23 cellular contexts compared by ENCODE assay signal in genomic region chr16:470418-470817, GRCh38. TPM values are rescaled to one million over a fixed set of nuclear protein-coding genes. Genes with fewer than 3 reads are reported as not detected.
DNase-seq lines count a peak whose midpoint lies in the region; ATAC-seq and TF ChIP-seq lines count a peak whose summit lies in the region.
"Had no signal": no experiment of that assay in that cellular context is flagged by ENCODE, and none has a peak within 500 bp of the region (broad histone marks: within the 10 kb centered on the region; RNA-seq: fewer than 3 reads in every experiment).

No MANE protein-coding gene starts in this region.

- H3K9me3 ChIP-seq in H9 (ENCODE audit: control insufficient read depth, low read depth, low read length) (no peaks in the 10 kb centered on the region), SK-N-MC (ENCODE audit: low read depth, low read length) (no peaks in the 10 kb centered on the region), neural progenitor cell (ENCODE audit: low read depth) (no peaks in the 10 kb centered on the region)
- H3K9me3 ChIP-seq: Caco-2 had no signal

- H3K4me1 Mint-ChIP-seq in H9 (peaks cover 50 to 59% of the 10 kb centered on the region in 2 experiments), neural progenitor cell (peaks cover 61% of the 10 kb centered on the region), type B pancreatic cell (ENCODE audit: unreplicated experiment) (peaks cover 21% of the 10 kb centered on the region)

- no peak overlapping the region for H3K27ac ChIP-seq in H9 (ENCODE audit: insufficient read length, low read depth, low read length)
- H3K27ac ChIP-seq in SK-N-MC: 0 out of 2 replicates have a peak overlapping the region, but pooled peaks have one; percentile 9
- H3K27ac ChIP-seq in neural progenitor cell: no peak overlapping the region

- H3K36me3 ChIP-seq in SK-N-MC (ENCODE audit: insufficient read depth, low read length) (no peaks in the 10 kb centered on the region), neural progenitor cell (no peaks in the 10 kb centered on the region)

- no peaks in the 10 kb centered on the region for H3K27me3 ChIP-seq in H9 (ENCODE audit: insufficient read depth, low read length)
- no peaks in the 10 kb centered on the region for H3K27me3 ChIP-seq in neural progenitor cell

- H3K23me2 ChIP-seq in H9 (ENCODE audit: insufficient read length, low read depth, low read length, poor library complexity, severe bottlenecking): no peaks in the 10 kb centered on the region

- H2AFZ ChIP-seq in H9 (ENCODE audit: low read length) (no peak overlapping the region), neural progenitor cell (replicated peaks) (no peak overlapping the region)

- H4K91ac ChIP-seq in H9 (ENCODE audit: insufficient read length, low read depth, low read length): no peak overlapping the region

- no peak overlapping the region for H2BK12ac ChIP-seq in H9 (ENCODE audit: insufficient read length, low read depth, low read length)

- H3K4ac ChIP-seq in H9 (ENCODE audit: low read depth, low read length): no peak overlapping the region

- H3K4me3 ChIP-seq in SK-N-MC: no peak overlapping the region
- H3K4me3 ChIP-seq in neural progenitor cell: no peak overlapping the region
- H3K4me3 ChIP-seq: K562 had no signal

- ATAC-seq in HG03108 (IDR thresholded peaks at IDR 0.05; ENCODE audit: unreplicated experiment): no peak
- ATAC-seq: K562, PC-3 had no signal

- H3K14ac ChIP-seq in H9 (ENCODE audit: insufficient read depth, low read length): no peak overlapping the region

- no peak overlapping the region for H3K56ac ChIP-seq in H9 (ENCODE audit: insufficient read length, low read depth, low read length)

- peaks cover 7% of the 10 kb centered on the region for H4K20me1 ChIP-seq in H9 (ENCODE audit: control insufficient read depth, insufficient read depth, insufficient read length)
- peaks cover 92% of the 10 kb centered on the region for H4K20me1 ChIP-seq in neural progenitor cell (ENCODE audit: low read depth)

- no peaks in the 10 kb centered on the region for H3K79me1 ChIP-seq in H9 (ENCODE audit: insufficient read depth, low read depth, low read length, poor library complexity, severe bottlenecking)

- peaks cover 2% of the 10 kb centered on the region; the same call in 1 of the 2 replicates for H3K27me3 Mint-ChIP-seq in H9 (ENCODE audit: low read depth)
- H3K27me3 Mint-ChIP-seq in neural progenitor cell (ENCODE audit: insufficient read depth, low read depth): peaks cover 2% of the 10 kb centered on the region
- H3K27me3 Mint-ChIP-seq in type B pancreatic cell: no peaks in the 10 kb centered on the region
- H3K27me3 Mint-ChIP-seq: CD4-positive, alpha-beta memory T cell had no signal

- WGBS in H9 (ENCODE audit: extremely low coverage, insufficient read length, low lambda C conversion rate): no CpG with 5 or more reads among the region's 4 CpGs

- no peak overlapping the region for H2BK120ac ChIP-seq in H9 (ENCODE audit: low read depth, low read length, poor library complexity, severe bottlenecking)

- H3F3A ChIP-seq in neural progenitor cell (ENCODE audit: low read depth): peaks cover 17% of the 10 kb centered on the region

- H3K4me3 Mint-ChIP-seq in H9: no peak overlapping the region
- H3K4me3 Mint-ChIP-seq in neural progenitor cell: peak overlapping the region; percentile 10
- H3K4me3 Mint-ChIP-seq in type B pancreatic cell: no peak overlapping the region
- H3K4me3 Mint-ChIP-seq: CD4-positive, alpha-beta memory T cell had no signal

- no peak overlapping the region for H2AK5ac ChIP-seq in H9 (ENCODE audit: insufficient read length, low read length)

- H3K27ac Mint-ChIP-seq in H9 (peak overlapping the region; percentile 11 to 78 (median 23); a peak in 2 of 7 replicates), neural progenitor cell (peak overlapping the region; percentile 76), type B pancreatic cell (peak overlapping the region; percentile 29)
- H3K27ac Mint-ChIP-seq: CD4-positive, alpha-beta memory T cell had no signal

- H2BK5ac ChIP-seq in H9 (ENCODE audit: insufficient read length, low read length): no peak overlapping the region

- H4K5ac ChIP-seq in H9 (ENCODE audit: insufficient read length, low read depth, low read length): no peak overlapping the region

- no peak for DNase-seq in H9
- no peak for DNase-seq in SK-N-MC (ENCODE audit: low read depth, low spot score)
- DNase-seq in neural progenitor cell (ENCODE audit: low spot score): no peak
- no peak for DNase-seq in type B pancreatic cell (ENCODE audit: extremely low spot score, unreplicated experiment)
- no peak for DNase-seq in UCSD-AML1 (lab: John Stamatoyannopoulos, UW; ENCODE audit: unreplicated experiment)
- DNase-seq in superior temporal gyrus (ENCODE audit: extremely low spot score): no peak
- DNase-seq: C1 segment of cervical spinal cord; Caco-2; CD4-positive, alpha-beta memory T cell; DMS79 treated with DMSO at 0.1 percent for 48 hours; GF-D8; Kasumi-1; NCI-H1105 treated with DMSO at 0.1 percent for 48 hours; NCI-H146; NCI-H1930; NCI-H2107; NCI-H526; NCI-H82; NK-92 treated with Interleukin-12 subunit alpha and Interleukin-12 subunit beta, amount 100 ng/mL, for 24 hours; PC-3; SHP77 had no signal

- no peak overlapping the region for H4K8ac ChIP-seq in H9 (replicated peaks; ENCODE audit: insufficient read length, low read depth, low read length)

- no peak overlapping the region for H3K18ac ChIP-seq in H9 (ENCODE audit: insufficient read length, low read depth, low read length)

- no peak overlapping the region for H2BK20ac ChIP-seq in H9 (ENCODE audit: low read depth, low read length, poor library complexity, severe bottlenecking)

- TF ChIP-seq CTCF in H9 (conservative IDR thresholded peaks at IDR 0.05) (no peak), neural progenitor cell (IDR thresholded peaks at IDR 0.05) (no peak), type B pancreatic cell (conservative IDR thresholded peaks at IDR 0.05) (no peak)

- H3K4me2 ChIP-seq in H9 (ENCODE audit: insufficient read depth, insufficient read length, low read length): no peak overlapping the region
- no peak overlapping the region for H3K4me2 ChIP-seq in neural progenitor cell

- H3K4me1 ChIP-seq in H9 (ENCODE audit: insufficient read depth, low read length) (no peaks in the 10 kb centered on the region; the same call in 1 of the 2 replicates), neural progenitor cell (peaks cover 25% of the 10 kb centered on the region)
- H3K4me1 ChIP-seq: Caco-2 had no signal

- no peak overlapping the region for H3T11ph ChIP-seq in H9 (ENCODE audit: low read length)

- no peak overlapping the region for H2BK15ac ChIP-seq in H9 (ENCODE audit: low read depth, low read length)

- H3K9ac ChIP-seq in H9 (ENCODE audit: extremely low read depth, insufficient read length, low read length): no peak overlapping the region
- no peak overlapping the region for H3K9ac ChIP-seq in SK-N-MC (ENCODE audit: insufficient read length)
- H3K9ac ChIP-seq in neural progenitor cell: no peak overlapping the region

- H3K9me3 Mint-ChIP-seq in H9 (no peaks in the 10 kb centered on the region), neural progenitor cell (no peaks in the 10 kb centered on the region), type B pancreatic cell (no peaks in the 10 kb centered on the region)
- H3K9me3 Mint-ChIP-seq: CD4-positive, alpha-beta memory T cell had no signal

- no peak overlapping the region for H3K23ac ChIP-seq in H9 (ENCODE audit: insufficient read length, low read depth, low read length)

- H3K36me3 Mint-ChIP-seq in H9 (ENCODE audit: insufficient read depth in 1 of 3, low read depth in 3 of 3): peaks cover 0 to 9% (median 3%) of the 10 kb centered on the region in 3 experiments; a peak in 3 of 7 replicates
- H3K36me3 Mint-ChIP-seq in neural progenitor cell: peaks cover 20% of the 10 kb centered on the region
- H3K36me3 Mint-ChIP-seq in type B pancreatic cell: peaks cover 8% of the 10 kb centered on the region

- H3K79me2 ChIP-seq in H9 (ENCODE audit: insufficient read depth, low read length) (no peaks in the 10 kb centered on the region), neural progenitor cell (ENCODE audit: low read depth) (peaks cover 5% of the 10 kb centered on the region)

RNA-seq across cellular contexts. Expression of gene RAB11FIP3, which starts 45.0 kb away (rescaled TPM):
- total RNA-seq in H9 (2021) (37.1 TPM in 2 replicates), neural progenitor cell (ENCODE audit: low replicate concordance) (15.5 and 45.2 TPM in 2 replicates), type B pancreatic cell (ENCODE audit: low replicate concordance) (43.4 and 52.1 TPM in 2 replicates)

RNA-seq across cellular contexts. Expression of gene CAPN15, which starts 57.1 kb away (rescaled TPM):
- total RNA-seq in H9 (2021) (71.2 and 76.4 TPM in 2 replicates), neural progenitor cell (ENCODE audit: low replicate concordance) (6.8 and 41.0 TPM in 2 replicates), type B pancreatic cell (ENCODE audit: low replicate concordance) (50.1 and 52.3 TPM in 2 replicates)

Comparison
In these comparisons a context has a peak if more than half of its experiments do, and no peak if none do; other contexts are left out.
1. H3K27ac Mint-ChIP-seq: peak in every context shown above with its lines; median percentile 76 in neural progenitor cell; 29 in type B pancreatic cell; 23 in H9.